ENCODE assay signal across 1 cellular context in the genomic region with DNA sequence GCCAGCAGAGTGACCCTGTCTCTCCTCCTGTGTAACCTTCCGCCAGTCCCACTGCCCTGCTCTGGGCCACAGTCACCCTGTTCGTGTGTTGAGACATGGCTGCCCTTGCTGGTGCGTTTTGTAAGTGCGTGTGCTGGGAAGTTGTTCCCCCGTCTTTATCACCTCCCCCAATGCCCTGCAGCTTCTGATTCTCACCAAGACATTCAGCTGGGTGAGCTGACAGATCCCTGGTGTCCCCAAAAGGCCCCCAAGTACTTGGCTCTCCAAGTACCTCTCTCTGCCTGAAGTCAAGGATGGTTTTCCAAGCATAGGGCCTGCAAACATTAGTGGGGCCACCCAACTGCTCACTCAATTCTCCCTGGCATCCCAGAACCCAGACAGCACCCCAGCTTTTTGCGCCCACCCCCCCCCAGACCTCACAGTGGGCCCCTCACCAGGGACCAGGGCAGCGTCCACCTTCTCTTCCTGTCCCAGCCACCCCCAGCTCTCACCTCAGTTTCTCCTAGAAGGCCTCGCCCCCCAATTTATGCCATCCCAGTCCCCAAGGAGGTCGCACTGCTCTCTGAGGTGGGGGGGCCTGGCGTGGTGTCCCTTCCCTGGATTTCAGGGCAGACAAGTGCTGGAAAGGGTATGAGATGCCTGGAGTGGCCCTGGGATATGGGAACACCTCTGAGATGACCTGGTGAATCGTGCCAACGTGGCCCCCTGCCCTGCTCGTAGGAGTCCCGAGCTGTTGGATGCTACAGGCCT.
TF ChIP-seq lines count a peak whose summit lies in the region.

No MANE protein-coding gene starts in this region.

TF ChIP-seq in IMR-90, 13 proteins besides CTCF, POLR2A, EP300 and RAD21:
- TF ChIP-seq MAFK (IDR thresholded peaks at IDR 0.05; ENCODE audit: low read depth, low read length), result no peak
- no peak for TF ChIP-seq RFX5 (IDR thresholded peaks at IDR 0.05; ENCODE audit: low read depth, low read length)
- no peak for TF ChIP-seq FOS (IDR thresholded peaks at IDR 0.05; ENCODE audit: low read depth, low read length)
